In genomic region chr12:33484161-33484560, GRCh38 we compare ENCODE assay signal across 23 cellular contexts. TPM values are rescaled to one million over a fixed set of nuclear protein-coding genes. Genes with fewer than 3 reads are reported as not detected.
A peak's percentile ranks its signal among the peaks of the same experiment; 100 is the strongest.
DNase-seq lines count a peak whose midpoint lies in the region; ATAC-seq and TF ChIP-seq lines count a peak whose summit lies in the region.
"Had no signal": no experiment of that assay in that cellular context is flagged by ENCODE, and none has a peak within 500 bp of the region (broad histone marks: within the 10 kb centered on the region; RNA-seq: fewer than 3 reads in every experiment).

No MANE protein-coding gene starts in this region.

- H3K18ac ChIP-seq in mesendoderm (ENCODE audit: low read length) = no peak overlapping the region

- H3K9me3 Mint-ChIP-seq in endodermal cell = no peaks in the 10 kb centered on the region

- TF ChIP-seq CTCF in cardiac muscle cell (IDR thresholded peaks at IDR 0.05; ENCODE audit: low read depth, low read length) (no peak), heart left ventricle (IDR thresholded peaks at IDR 0.05) (no peak), endodermal cell (conservative IDR thresholded peaks at IDR 0.05) (no peak), suprapubic skin (IDR thresholded peaks at IDR 0.05) (no peak)

- no peaks in the 10 kb centered on the region for H3K27me3 Mint-ChIP-seq in endodermal cell (ENCODE audit: insufficient read depth)
- H3K27me3 Mint-ChIP-seq: CD4-positive, alpha-beta T cell; CD8-positive, alpha-beta memory T cell had no signal

- WGBS in heart left ventricle, 4 donors = 9 to 13% (median 10%) methylated on average over 1 of the region's 1 CpG
- 71 to 100% methylated on average over 1 of the region's 1 CpG for WGBS in endodermal cell (ENCODE audit: insufficient coverage in 1 of 2, insufficient read length in 1 of 2), 2 experiments
- WGBS in mesendoderm (ENCODE audit: extremely low coverage, insufficient coverage, low lambda C conversion rate) = no CpG with 5 or more reads among the region's 1 CpG
- WGBS in suprapubic skin = 57% methylated on average over 1 of the region's 1 CpG

- H3K4me3 Mint-ChIP-seq in endodermal cell = no peak overlapping the region
- H3K4me3 Mint-ChIP-seq: CD14-positive monocyte; CD4-positive, alpha-beta T cell; CD8-positive, alpha-beta memory T cell; HFFc6 had no signal

- H3K27me3 ChIP-seq in cardiac muscle cell = no peaks in the 10 kb centered on the region
- no peaks in the 10 kb centered on the region for H3K27me3 ChIP-seq in heart left ventricle
- no peaks in the 10 kb centered on the region for H3K27me3 ChIP-seq in endodermal cell (ENCODE audit: control insufficient read depth, insufficient read depth, low read length, poor library complexity, severe bottlenecking)
- H3K27me3 ChIP-seq in mesendoderm (ENCODE audit: insufficient read depth, low read length, poor library complexity) = no peaks in the 10 kb centered on the region
- H3K27me3 ChIP-seq in suprapubic skin = no peaks in the 10 kb centered on the region
- H3K27me3 ChIP-seq: BE2C; BLaER1 treated with 17β-estradiol and CSF1 and Interleukin-3, amounts not matched to agents 10 nM and 100 nM had no signal

- DNase-seq in cardiac muscle cell (ENCODE audit: low read depth in 1 of 2, low spot score in 1 of 2) (peak in 1 of 2 donors; percentile 29), heart left ventricle (no peak), endodermal cell (no peak), mesendoderm (peak; percentile 19), suprapubic skin (ENCODE audit: low spot score in 2 of 2) (no peak)
- DNase-seq: 8988T; ACHN; AML-193; BE2C; CD4-positive, alpha-beta T cell; CD8-positive, alpha-beta memory T cell; DMS 273 treated with DMSO at 0.1 percent for 48 hours; DMS79; EL; GDM1; GOT3; HFFc6 had no signal

- no peak overlapping the region for H4K5ac ChIP-seq in mesendoderm (ENCODE audit: low read length)

- intact Hi-C loops in heart left ventricle (cut with DNase I) = no loop called here

- H4K8ac ChIP-seq in mesendoderm (ENCODE audit: low read depth, low read length) = no peak overlapping the region

- H3K4ac ChIP-seq in mesendoderm (ENCODE audit: low read depth, low read length) = no peak overlapping the region

- no peak overlapping the region for H2AK5ac ChIP-seq in mesendoderm (ENCODE audit: low read length)

- H2BK5ac ChIP-seq in mesendoderm (ENCODE audit: low read length) = no peak overlapping the region

- no peak overlapping the region for H3K56ac ChIP-seq in mesendoderm (ENCODE audit: low read length)

- TF ChIP-seq POLR2A in heart left ventricle (IDR thresholded peaks at IDR 0.05) (no peak), suprapubic skin (IDR thresholded peaks at IDR 0.05) (no peak)

- H3K4me2 ChIP-seq in mesendoderm (ENCODE audit: low read length) = no peak overlapping the region
- H3K4me2 ChIP-seq: A549; BLaER1 treated with 17β-estradiol and CSF1 and Interleukin-3, amounts not matched to agents 10 nM and 100 nM had no signal

- H3K23ac ChIP-seq in mesendoderm (ENCODE audit: low read length) = no peak overlapping the region

- TF ChIP-seq EP300 in suprapubic skin (IDR thresholded peaks at IDR 0.05) = no peak

- H2BK120ac ChIP-seq in mesendoderm (ENCODE audit: low read depth, low read length) = no peak overlapping the region

- H3K4me3 ChIP-seq in cardiac muscle cell (no peak overlapping the region), heart left ventricle (no peak overlapping the region), endodermal cell (ENCODE audit: low read length) (no peak overlapping the region), mesendoderm (ENCODE audit: low read length) (no peak overlapping the region), suprapubic skin (no peak overlapping the region)
- H3K4me3 ChIP-seq: A549; BLaER1 treated with 17β-estradiol and CSF1 and Interleukin-3, amounts not matched to agents 10 nM and 100 nM; GM12878; HAP-1 had no signal

- H3K4me1 Mint-ChIP-seq in endodermal cell = peaks cover 49% of the 10 kb centered on the region
- H3K4me1 Mint-ChIP-seq: CD14-positive monocyte; CD8-positive, alpha-beta memory T cell had no signal

- H3K36me3 ChIP-seq in cardiac muscle cell (no peaks in the 10 kb centered on the region), heart left ventricle (no peaks in the 10 kb centered on the region), endodermal cell (ENCODE audit: control insufficient read depth, insufficient read depth, low read length) (no peaks in the 10 kb centered on the region), mesendoderm (ENCODE audit: control insufficient read depth, insufficient read depth, low read length) (no peaks in the 10 kb centered on the region), suprapubic skin (no peaks in the 10 kb centered on the region)
- H3K36me3 ChIP-seq: BE2C; BLaER1 treated with 17β-estradiol and CSF1 and Interleukin-3, amounts not matched to agents 10 nM and 100 nM; HAP-1 had no signal

- H3K79me2 ChIP-seq in mesendoderm (ENCODE audit: control insufficient read depth, insufficient read depth, low read length) = no peaks in the 10 kb centered on the region

- no peaks in the 10 kb centered on the region for H3K79me1 ChIP-seq in mesendoderm (ENCODE audit: low read length)

- H2BK15ac ChIP-seq in mesendoderm (replicated peaks; ENCODE audit: low read depth) = no peak overlapping the region

- no peak overlapping the region for H3K9ac ChIP-seq in endodermal cell (ENCODE audit: extremely low read depth, low read length, poor library complexity, severe bottlenecking)
- no peak overlapping the region for H3K9ac ChIP-seq in mesendoderm (ENCODE audit: low read length)
- H3K9ac ChIP-seq: BLaER1 treated with 17β-estradiol and CSF1 and Interleukin-3, amounts not matched to agents 10 nM and 100 nM had no signal

- peak overlapping the region; percentile 20 for H3K27ac Mint-ChIP-seq in endodermal cell
- H3K27ac Mint-ChIP-seq: CD14-positive monocyte; CD4-positive, alpha-beta T cell; CD8-positive, alpha-beta memory T cell; HFFc6 had no signal

- no peaks in the 10 kb centered on the region for H3K9me3 ChIP-seq in cardiac muscle cell (ENCODE audit: low read depth)
- no peaks in the 10 kb centered on the region for H3K9me3 ChIP-seq in heart left ventricle
- peaks cover 4% of the 10 kb centered on the region for H3K9me3 ChIP-seq in endodermal cell (ENCODE audit: control insufficient read depth, low read length)
- H3K9me3 ChIP-seq in suprapubic skin = no peaks in the 10 kb centered on the region
- H3K9me3 ChIP-seq: A549; BE2C; BLaER1 treated with 17β-estradiol and CSF1 and Interleukin-3, amounts not matched to agents 10 nM and 100 nM; HAP-1 had no signal

- peaks cover 19% of the 10 kb centered on the region for H3K4me1 ChIP-seq in cardiac muscle cell (ENCODE audit: low read depth)
- H3K4me1 ChIP-seq in heart left ventricle = no peaks in the 10 kb centered on the region
- H3K4me1 ChIP-seq in endodermal cell (ENCODE audit: control insufficient read depth, insufficient read depth, low read length) = peaks cover 15% of the 10 kb centered on the region
- H3K4me1 ChIP-seq in mesendoderm (ENCODE audit: control insufficient read depth, low read depth, low read length) = no peaks in the 10 kb centered on the region
- H3K4me1 ChIP-seq in suprapubic skin = no peaks in the 10 kb centered on the region
- H3K4me1 ChIP-seq: A549; BE2C; BLaER1 treated with 17β-estradiol and CSF1 and Interleukin-3, amounts not matched to agents 10 nM and 100 nM; HAP-1 had no signal

- H3K27ac ChIP-seq in cardiac muscle cell (peak overlapping the region; percentile 70), heart left ventricle (no peak overlapping the region), endodermal cell (ENCODE audit: low read depth, low read length) (no peak overlapping the region), mesendoderm (ENCODE audit: low read depth, low read length) (no peak overlapping the region), suprapubic skin (no peak overlapping the region)
- H3K27ac ChIP-seq: A549; BLaER1 treated with 17β-estradiol and CSF1 and Interleukin-3, amounts not matched to agents 10 nM and 100 nM had no signal

- H3K36me3 Mint-ChIP-seq in endodermal cell (ENCODE audit: low read depth) = no peaks in the 10 kb centered on the region
- H3K36me3 Mint-ChIP-seq: CD14-positive monocyte; CD8-positive, alpha-beta memory T cell had no signal

- no peak for ATAC-seq in heart left ventricle
- ATAC-seq in GM18520 (IDR thresholded peaks at IDR 0.05; ENCODE audit: unreplicated experiment) = no peak
- ATAC-seq: A549, GM12878 had no signal

RNA-seq across cellular contexts. Expression of gene SYT10, which starts 44.5 kb away (rescaled TPM):
- total RNA-seq in cardiac muscle cell = 1.4 and 1.8 TPM in 2 replicates
- 0.45 and 1.4 TPM in 2 replicates for polyA plus RNA-seq in cardiac muscle cell
- total RNA-seq in heart left ventricle = not detected
- not detected for polyA plus RNA-seq in heart left ventricle
- 10 to 100 TPM; 10.2 to 10.6 TPM for total RNA-seq in endodermal cell
- 1.2 TPM for polyA plus RNA-seq in endodermal cell (2013, experiment 1 of 2)
- 1.2 TPM for polyA plus RNA-seq in endodermal cell (2013, experiment 2 of 2)
- 0.28 TPM for polyA plus RNA-seq in mesendoderm (2013, experiment 1 of 2)
- polyA plus RNA-seq in mesendoderm (2013, experiment 2 of 2) = 0.39 TPM
- total RNA-seq in suprapubic skin = not detected
- total RNA-seq: CD4-positive, alpha-beta T cell; CD8-positive, alpha-beta memory T cell; HFFc6 had no signal
- polyA plus RNA-seq: A549; CD14-positive monocyte; CD8-positive, alpha-beta memory T cell; GM12878 had no signal
